1 cellular context compared by ENCODE assay signal in the genomic region with DNA sequence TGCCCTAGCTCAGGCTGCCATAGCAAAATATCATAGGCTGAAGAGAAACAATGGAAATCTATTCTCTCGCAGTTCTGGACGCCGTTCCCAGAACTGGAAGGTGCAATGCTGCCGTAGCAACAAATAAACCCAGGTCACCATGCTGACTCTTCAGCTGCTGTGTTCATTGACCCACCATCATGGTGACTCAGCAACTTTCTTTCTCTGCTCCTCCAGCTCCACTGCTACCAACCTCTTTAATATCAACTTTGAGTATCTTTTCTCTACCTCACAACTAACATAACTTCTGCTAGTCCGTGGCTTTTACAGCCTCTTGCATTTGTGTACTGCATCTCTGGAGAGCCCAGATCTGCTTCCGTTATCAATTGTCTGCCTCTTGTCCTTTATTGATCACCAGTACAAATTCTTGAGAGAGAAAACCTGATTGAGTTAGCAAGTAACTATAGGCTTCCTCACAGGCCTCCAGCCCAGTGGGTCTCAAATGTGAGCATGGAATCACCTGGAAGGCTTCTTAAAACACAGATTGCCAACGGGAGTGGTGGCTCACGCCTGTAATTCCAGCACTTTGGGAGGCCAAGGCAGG.
TF ChIP-seq lines count a peak whose summit lies in the region.

No MANE protein-coding gene starts in this region.

TF ChIP-seq in K562, 482 proteins besides CTCF, POLR2A, EP300 and RAD21 (continued from another document and continues in another):
- TF ChIP-seq KLF1 (tag; IDR thresholded peaks at IDR 0.05) (no peak), MAFF (IDR thresholded peaks at IDR 0.05; ENCODE audit: low read length) (peak; percentile 99), SUPT5H (IDR thresholded peaks at IDR 0.05) (no peak), BACH1 (tag; IDR thresholded peaks at IDR 0.05) (peak; percentile 98), TCF15 (CRISPR knock-in tag; IDR thresholded peaks at IDR 0.05) (no peak), ATF7 (IDR thresholded peaks at IDR 0.05) (0 out of 2 replicates have a peak, but pooled peaks have one; percentile 17), SOX6 (IDR thresholded peaks at IDR 0.05) (peak; percentile 24; the same call in 1 of the 2 replicates), CBX3 (IDR thresholded peaks at IDR 0.05; ENCODE audit: borderline replicate concordance in 1 of 2, low read length in 2 of 2) (peak in 1 of 2 experiments; percentile 37; a peak in 1 of 3 replicates), DDX20 (tag; IDR thresholded peaks at IDR 0.05; ENCODE audit: low read depth) (peak; percentile 41), FOXA1 (IDR thresholded peaks at IDR 0.05; ENCODE audit: borderline replicate concordance) (no peak), MAZ (CRISPR knock-in tag; conservative IDR thresholded peaks at IDR 0.05 in 1 of 2, IDR thresholded peaks at IDR 0.05 in 1 of 2) (no peak), NFE2L1 (tag; IDR thresholded peaks at IDR 0.05; ENCODE audit: borderline replicate concordance, low read depth) (peak; percentile 98), JUN (IDR thresholded peaks at IDR 0.05; ENCODE audit: borderline replicate concordance, low read depth, low read length) (0 out of 2 replicates have a peak, but pooled peaks have one; percentile 5), JUN (CRISPR knock-in tag; IDR thresholded peaks at IDR 0.05; ENCODE audit: borderline replicate concordance) (no peak), TEAD1 (CRISPR knock-in tag; IDR thresholded peaks at IDR 0.05) (no peak), MTA2 (IDR thresholded peaks at IDR 0.05; ENCODE audit: low read depth) (0 out of 2 replicates have a peak, but pooled peaks have one; percentile 23), C11orf30 (IDR thresholded peaks at IDR 0.05; ENCODE audit: low read depth) (peak; percentile 99), ZNF175 (CRISPR knock-in tag; IDR thresholded peaks at IDR 0.05; ENCODE audit: low read depth) (peak; percentile 84; the same call in 1 of the 2 replicates), CTCFL (IDR thresholded peaks at IDR 0.05; ENCODE audit: borderline replicate concordance, insufficient read depth, low read depth, low read length, poor library complexity, severe bottlenecking) (no peak), SMARCC2 (IDR thresholded peaks at IDR 0.05; ENCODE audit: low read depth) (peak; percentile 64; the same call in 1 of the 2 replicates), NR4A1 (CRISPR knock-in tag; IDR thresholded peaks at IDR 0.05) (no peak), NR4A1 (tag; IDR thresholded peaks at IDR 0.05) (peak; percentile 56; the same call in 1 of the 2 replicates), HNRNPLL (IDR thresholded peaks at IDR 0.05; ENCODE audit: low read depth, low read length, poor library complexity, severe bottlenecking) (no peak), ESRRB (CRISPR knock-in tag; IDR thresholded peaks at IDR 0.05; ENCODE audit: borderline replicate concordance) (no peak), NELFE (IDR thresholded peaks at IDR 0.05; ENCODE audit: insufficient read depth, insufficient read length) (no peak), TRIM24 (IDR thresholded peaks at IDR 0.05) (peak; percentile 30 to 57; a peak in 2 of 4 replicates), ZNF407 (IDR thresholded peaks at IDR 0.05; ENCODE audit: low read depth) (no peak), ZNF316 (IDR thresholded peaks at IDR 0.05) (peak; percentile 100), ZNF384 (IDR thresholded peaks at IDR 0.05; ENCODE audit: low read depth, low read length) (no peak), ELF1 (tag; IDR thresholded peaks at IDR 0.05) (no peak), COPS2 (conservative IDR thresholded peaks at IDR 0.05) (no peak), JUND (IDR thresholded peaks at IDR 0.05; ENCODE audit: borderline replicate concordance, low read depth, low read length) (peak; percentile 62), JUND (tag; IDR thresholded peaks at IDR 0.05; ENCODE audit: borderline replicate concordance, low read depth, low read length) (peak; percentile 62; the same call in 1 of the 3 replicates), ZNF740 (CRISPR knock-in tag; IDR thresholded peaks at IDR 0.05) (no peak), ZNF740 (tag; IDR thresholded peaks at IDR 0.05) (no peak), CBFA2T3 (IDR thresholded peaks at IDR 0.05) (peak; percentile 33; the same call in 1 of the 2 replicates), TAF9B (IDR thresholded peaks at IDR 0.05; ENCODE audit: partially characterized antibody) (peak; percentile 53), TEAD4 (IDR thresholded peaks at IDR 0.05; ENCODE audit: low read length) (no peak), TEAD4 (CRISPR knock-in tag; IDR thresholded peaks at IDR 0.05; ENCODE audit: borderline replicate concordance) (no peak), ZC3H4 (CRISPR knock-in tag; IDR thresholded peaks at IDR 0.05; ENCODE audit: borderline replicate concordance) (no peak)
- TF ChIP-seq, protein P1, sequence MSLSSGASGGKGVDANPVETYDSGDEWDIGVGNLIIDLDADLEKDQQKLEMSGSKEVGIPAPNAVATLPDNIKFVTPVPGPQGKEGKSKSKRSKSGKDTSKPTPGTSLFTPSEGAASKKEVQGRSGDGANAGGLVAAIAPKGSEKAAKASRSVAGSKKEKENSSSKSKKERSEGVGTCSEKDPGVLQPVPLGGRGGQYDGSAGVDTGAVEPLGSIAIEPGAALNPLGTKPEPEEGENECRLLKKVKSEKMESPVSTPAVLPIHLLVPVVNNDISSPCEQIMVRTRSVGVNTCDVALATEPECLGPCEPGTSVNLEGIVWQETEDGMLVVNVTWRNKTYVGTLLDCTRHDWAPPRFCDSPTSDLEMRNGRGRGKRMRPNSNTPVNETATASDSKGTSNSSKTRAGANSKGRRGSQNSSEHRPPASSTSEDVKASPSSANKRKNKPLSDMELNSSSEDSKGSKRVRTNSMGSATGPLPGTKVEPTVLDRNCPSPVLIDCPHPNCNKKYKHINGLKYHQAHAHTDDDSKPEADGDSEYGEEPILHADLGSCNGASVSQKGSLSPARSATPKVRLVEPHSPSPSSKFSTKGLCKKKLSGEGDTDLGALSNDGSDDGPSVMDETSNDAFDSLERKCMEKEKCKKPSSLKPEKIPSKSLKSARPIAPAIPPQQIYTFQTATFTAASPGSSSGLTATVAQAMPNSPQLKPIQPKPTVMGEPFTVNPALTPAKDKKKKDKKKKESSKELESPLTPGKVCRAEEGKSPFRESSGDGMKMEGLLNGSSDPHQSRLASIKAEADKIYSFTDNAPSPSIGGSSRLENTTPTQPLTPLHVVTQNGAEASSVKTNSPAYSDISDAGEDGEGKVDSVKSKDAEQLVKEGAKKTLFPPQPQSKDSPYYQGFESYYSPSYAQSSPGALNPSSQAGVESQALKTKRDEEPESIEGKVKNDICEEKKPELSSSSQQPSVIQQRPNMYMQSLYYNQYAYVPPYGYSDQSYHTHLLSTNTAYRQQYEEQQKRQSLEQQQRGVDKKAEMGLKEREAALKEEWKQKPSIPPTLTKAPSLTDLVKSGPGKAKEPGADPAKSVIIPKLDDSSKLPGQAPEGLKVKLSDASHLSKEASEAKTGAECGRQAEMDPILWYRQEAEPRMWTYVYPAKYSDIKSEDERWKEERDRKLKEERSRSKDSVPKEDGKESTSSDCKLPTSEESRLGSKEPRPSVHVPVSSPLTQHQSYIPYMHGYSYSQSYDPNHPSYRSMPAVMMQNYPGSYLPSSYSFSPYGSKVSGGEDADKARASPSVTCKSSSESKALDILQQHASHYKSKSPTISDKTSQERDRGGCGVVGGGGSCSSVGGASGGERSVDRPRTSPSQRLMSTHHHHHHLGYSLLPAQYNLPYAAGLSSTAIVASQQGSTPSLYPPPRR (CRISPR knock-in tag; IDR thresholded peaks at IDR 0.05; ENCODE audit: borderline replicate concordance), result no peak
- TF ChIP-seq, protein P2, sequence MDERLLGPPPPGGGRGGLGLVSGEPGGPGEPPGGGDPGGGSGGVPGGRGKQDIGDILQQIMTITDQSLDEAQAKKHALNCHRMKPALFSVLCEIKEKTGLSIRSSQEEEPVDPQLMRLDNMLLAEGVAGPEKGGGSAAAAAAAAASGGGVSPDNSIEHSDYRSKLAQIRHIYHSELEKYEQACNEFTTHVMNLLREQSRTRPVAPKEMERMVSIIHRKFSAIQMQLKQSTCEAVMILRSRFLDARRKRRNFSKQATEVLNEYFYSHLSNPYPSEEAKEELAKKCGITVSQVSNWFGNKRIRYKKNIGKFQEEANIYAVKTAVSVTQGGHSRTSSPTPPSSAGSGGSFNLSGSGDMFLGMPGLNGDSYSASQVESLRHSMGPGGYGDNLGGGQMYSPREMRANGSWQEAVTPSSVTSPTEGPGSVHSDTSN (CRISPR knock-in tag; IDR thresholded peaks at IDR 0.05; ENCODE audit: low read depth), result no peak
- TF ChIP-seq, protein P2 (tag; conservative IDR thresholded peaks at IDR 0.05; ENCODE audit: low read depth), result no peak; the same call in 1 of the 2 replicates
